30 cellular contexts compared by ENCODE assay signal in genomic region chr1:162026906-162027305, GRCh38. TPM values are rescaled to one million over a fixed set of nuclear protein-coding genes. Genes with fewer than 3 reads are reported as not detected.
"Had no signal": no experiment of that assay in that cellular context is flagged by ENCODE, and none has a peak within 500 bp of the region (broad histone marks: within the 10 kb centered on the region; RNA-seq: fewer than 3 reads in every experiment).

No MANE protein-coding gene starts in this region.

- H3K27me3 ChIP-seq: body of pancreas, ovary, right atrium auricular region, thyroid gland had no signal

- H3K9me3 Mint-ChIP-seq: activated naive CD4-positive, alpha-beta T cell treated with anti-CD3 and anti-CD28 coated beads for 36 hours; natural killer cell treated with Interleukin-12 subunit alpha and Interleukin-12 subunit beta and Interleukin-15 and Interleukin-18, amount 100 ng/mL, for 72 hours; stimulated activated naive CD8-positive, alpha-beta T cell treated with anti-CD3 and anti-CD28 coated beads, Interleukin-15, Interleukin-2, amounts not matched to agents 100 ng/mL and 50 ng/mL, for 24 hours had no signal

- FAIRE-seq: endometrium, islet of Langerhans had no signal

- H3K36me3 Mint-ChIP-seq: activated naive CD8-positive, alpha-beta T cell treated with anti-CD3 and anti-CD28 coated beads, Interleukin-2, amount 10 ng/mL, durations not matched to agents 7 days and 5 days; natural killer cell treated with Interleukin-12 subunit alpha and Interleukin-12 subunit beta and Interleukin-15 and Interleukin-18, amount 100 ng/mL, for 72 hours had no signal

- H3K4me1 ChIP-seq: prostate gland had no signal

- H3K36me3 ChIP-seq: ovary, prostate gland, right atrium auricular region, thyroid gland, upper lobe of right lung had no signal

- H3K4me3 ChIP-seq: body of pancreas, ovary, prostate gland, right atrium auricular region, thyroid gland, upper lobe of right lung had no signal

- H3K4me3 Mint-ChIP-seq: activated naive CD4-positive, alpha-beta T cell treated with anti-CD3 and anti-CD28 coated beads for 36 hours; activated naive CD8-positive, alpha-beta T cell treated with anti-CD3 and anti-CD28 coated beads, Interleukin-2, amount 10 ng/mL, durations not matched to agents 7 days and 5 days; dendritic cell treated with granulocyte-macrophage colony-stimulating factor and Interleukin-4, amounts not matched to agents 40 ng/mL and 50 ng/mL, for 4 days; natural killer cell treated with Interleukin-12 subunit alpha and Interleukin-12 subunit beta and Interleukin-15 and Interleukin-18, amount 100 ng/mL, for 72 hours; stimulated activated naive CD8-positive, alpha-beta T cell treated with anti-CD3 and anti-CD28 coated beads, Interleukin-15, Interleukin-2, amounts not matched to agents 100 ng/mL and 50 ng/mL, for 24 hours; T-helper 17 cell had no signal

- DNase-seq: activated CD4-positive, alpha-beta T cell treated with anti-CD3 and anti-CD28 coated beads for 4 hours; activated CD4-positive, alpha-beta T cell treated with anti-CD3 and anti-CD28 coated beads, Interleukin-2, amount 50 U/mL, for 48 hours; activated CD4-positive, CD25-positive, alpha-beta regulatory T cell; activated CD8-positive, alpha-beta memory T cell treated with anti-CD3 and anti-CD28 coated beads, Interleukin-2, amount 50 U/mL, for 48 hours; activated effector memory CD4-positive, alpha-beta T cell treated with Interleukin-2 at 50 U/mL for 16 hours; activated naive CD4-positive, alpha-beta T cell treated with anti-CD3 and anti-CD28 coated beads for 36 hours; activated naive CD8-positive, alpha-beta T cell treated with anti-CD3 and anti-CD28 coated beads, Interleukin-2, amount 10 ng/mL, durations not matched to agents 7 days and 5 days; activated T-cell treated with anti-CD3 and anti-CD28 coated beads, Interleukin-2, amount 50 U/mL, for 48 hours; anterior cingulate cortex; effector CD4-positive, alpha-beta T cell; foreskin melanocyte; hippocampal formation; left cardiac atrium; ovary; stimulated activated CD4-positive, alpha-beta T cell treated with anti-CD3 and anti-CD28 coated beads, Interleukin-12 subunit alpha, Interleukin-12 subunit beta, amount 100 ng/mL, for 4 hours; stimulated activated CD4-positive, alpha-beta T cell treated with anti-CD3 and anti-CD28 coated beads, Interleukin-4, amount 100 ng/mL, for 4 hours; substantia nigra; SW 1271; T-helper 17 cell; thyroid gland; upper lobe of right lung had no signal

- H3K27ac Mint-ChIP-seq: activated naive CD4-positive, alpha-beta T cell treated with anti-CD3 and anti-CD28 coated beads for 36 hours; activated naive CD8-positive, alpha-beta T cell treated with anti-CD3 and anti-CD28 coated beads, Interleukin-2, amount 10 ng/mL, durations not matched to agents 7 days and 5 days; dendritic cell treated with granulocyte-macrophage colony-stimulating factor and Interleukin-4, amounts not matched to agents 40 ng/mL and 50 ng/mL, for 4 days; natural killer cell treated with Interleukin-12 subunit alpha and Interleukin-12 subunit beta and Interleukin-15 and Interleukin-18, amount 100 ng/mL, for 72 hours; stimulated activated naive CD8-positive, alpha-beta T cell treated with anti-CD3 and anti-CD28 coated beads, Interleukin-15, Interleukin-2, amounts not matched to agents 100 ng/mL and 50 ng/mL, for 24 hours; T-helper 17 cell had no signal

- H3K9me3 ChIP-seq: body of pancreas, ovary, prostate gland, right atrium auricular region, thyroid gland, upper lobe of right lung had no signal

- H3K27ac ChIP-seq: ovary, prostate gland, right atrium auricular region, thyroid gland, upper lobe of right lung had no signal

- ATAC-seq: body of pancreas; left cardiac atrium; natural killer cell treated with Interleukin-12 subunit alpha and Interleukin-12 subunit beta and Interleukin-15 and Interleukin-18, amount 100 ng/mL, for 72 hours; T-helper 17 cell; upper lobe of right lung had no signal

RNA-seq across cellular contexts. Expression of gene OLFML2B, which starts 3.2 kb away (rescaled TPM):
- total RNA-seq: activated CD8-positive, alpha-beta memory T cell treated with anti-CD3 and anti-CD28 coated beads for 36 hours; natural killer cell treated with Interleukin-12 subunit alpha and Interleukin-12 subunit beta and Interleukin-15 and Interleukin-18, amount 100 ng/mL, for 72 hours; T-helper 17 cell had no signal

RNA-seq across cellular contexts. Expression of gene NOS1AP, which starts 42.6 kb away (rescaled TPM):
- total RNA-seq: activated naive CD8-positive, alpha-beta T cell treated with anti-CD3 and anti-CD28 coated beads, Interleukin-2, amount 10 ng/mL, durations not matched to agents 7 days and 5 days; T-helper 17 cell had no signal
